ENCODE assay signal across 8 cellular contexts in the genomic region with DNA sequence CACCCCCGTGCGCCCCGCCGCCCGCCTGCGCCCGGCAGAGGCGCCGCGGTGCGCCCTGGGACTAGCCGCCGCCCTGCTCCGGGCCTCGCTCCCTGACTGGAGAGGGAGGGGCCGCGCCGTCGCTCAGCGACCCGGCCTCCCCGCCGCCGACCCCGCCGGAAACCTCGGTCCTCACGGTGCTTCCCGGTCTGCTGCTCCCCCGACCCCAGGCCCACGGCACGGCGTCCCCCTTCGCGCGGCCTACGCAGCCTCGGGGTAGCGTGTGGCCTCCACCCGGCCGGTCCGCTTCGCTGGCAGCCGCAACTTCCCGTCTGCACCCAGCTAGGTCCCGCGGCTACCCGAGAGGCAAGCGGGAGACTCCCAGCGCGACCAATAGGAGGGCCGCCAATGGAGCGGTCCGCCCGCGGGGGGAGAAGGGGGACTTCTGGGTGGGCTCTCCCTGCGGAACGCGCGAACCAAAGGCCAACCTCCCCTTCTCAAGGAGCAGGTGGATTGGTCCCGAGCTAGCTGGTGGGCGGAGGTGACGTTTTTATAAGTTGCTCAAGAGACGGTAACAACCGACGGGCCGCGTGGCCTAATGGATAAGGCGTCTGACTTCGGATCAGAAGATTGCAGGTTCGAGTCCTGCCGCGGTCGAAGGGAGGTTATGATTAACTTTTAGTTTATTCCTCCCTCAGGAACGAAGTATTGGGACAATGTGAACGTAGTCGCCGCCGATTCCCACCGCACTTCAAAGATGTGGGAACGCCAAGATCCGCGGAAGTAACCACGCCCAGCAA. TPM values are rescaled to one million over a fixed set of nuclear protein-coding genes. Genes with fewer than 3 reads are reported as not detected.
DNase-seq lines count a peak whose midpoint lies in the region; ATAC-seq and TF ChIP-seq lines count a peak whose summit lies in the region.

A gene (minus strand): TSS at position 315 of the 779 bp plus-strand sequence. CDS start 1,070 bp downstream, outside the sequence.

- DNase-seq in AG09309 (ENCODE audit: low read depth) (peak; percentile 98), NCI-H446 (lab: John Stamatoyannopoulos, UW) (peak; percentile 94 to 98), inferior parietal cortex (ENCODE audit: extremely low spot score) (peak; percentile 99), spleen (peak; percentile 100)
- peak; percentile 99 for DNase-seq in activated CD4-positive, CD25-positive, alpha-beta regulatory T cell treated with anti-CD3 and anti-CD28 coated beads, Interleukin-2, amount 50 U/mL, for 16 hours (ENCODE audit: low read depth, low spot score)
- DNase-seq in central memory CD8-positive, alpha-beta T cell (ENCODE audit: low spot score in 2 of 2), result peak; percentile 99 to 100

- TF ChIP-seq POLR2A in spleen (IDR thresholded peaks at IDR 0.05), result peak; percentile 22 to 93 (median 92)

- H3K9me3 Mint-ChIP-seq in central memory CD8-positive, alpha-beta T cell, result no peaks in the 10 kb centered on the region

- H3K36me3 Mint-ChIP-seq in central memory CD8-positive, alpha-beta T cell (ENCODE audit: insufficient read depth), result peaks cover 46% of the 10 kb centered on the region

- H3K4me1 Mint-ChIP-seq in central memory CD8-positive, alpha-beta T cell, result peaks cover 46% of the 10 kb centered on the region

- H3K4me1 ChIP-seq in spleen, result peaks cover 40 to 58% (median 52%) of the 10 kb centered on the region in 6 donors

- peak within 1 kb of the TSS; percentile 63 for H3K4me3 ChIP-seq in AG09309 (ENCODE audit: control insufficient read depth, low read depth, low read length)
- H3K4me3 ChIP-seq in spleen, result peak within 1 kb of the TSS; percentile 78 to 95 (median 84)

- ATAC-seq in GM19025 (IDR thresholded peaks at IDR 0.05; ENCODE audit: low read depth, unreplicated experiment) (peak; percentile 88), HG03342 (IDR thresholded peaks at IDR 0.05; ENCODE audit: unreplicated experiment) (peak; percentile 90)
- peak; percentile 92 for ATAC-seq in central memory CD8-positive, alpha-beta T cell (replicated peaks; ENCODE audit: extremely low read depth, poor library complexity, severe bottlenecking)

- H3K27ac Mint-ChIP-seq in central memory CD8-positive, alpha-beta T cell (ENCODE audit: low read depth), result peak within 1 kb of the TSS; percentile 100

- 0% methylated on average over 20 to 84 of the region's 84 CpGs for WGBS in spleen, 5 donors

- peak within 1 kb of the TSS; percentile 80 to 98 (median 96) for H3K27ac ChIP-seq in spleen

- H3K27me3 ChIP-seq in spleen (replicated peaks in 1 of 7), result no peaks in the 10 kb centered on the region

- peaks cover 10% of the 10 kb centered on the region for H3K27me3 Mint-ChIP-seq in central memory CD8-positive, alpha-beta T cell

- no peak for TF ChIP-seq CTCF in AG09309 (IDR thresholded peaks at IDR 0.05; ENCODE audit: control insufficient read depth, insufficient read depth, low read depth, low read length, missing control alignments)
- TF ChIP-seq CTCF in spleen (IDR thresholded peaks at IDR 0.05 in 8 of 11, conservative IDR thresholded peaks at IDR 0.05 in 3 of 11), result peak in 3 of 11 experiments; percentile 6 to 45 (median 25)

- intact Hi-C loops in spleen (cut with DNase I; ENCODE audit: low total_unique reads), result no loop called here

- H3K4me3 Mint-ChIP-seq in central memory CD8-positive, alpha-beta T cell, result peak within 1 kb of the TSS; percentile 95

- no peaks in the 10 kb centered on the region for H3K9me3 ChIP-seq in spleen

- peaks cover 0 to 39% (median 33%) of the 10 kb centered on the region in 6 donors for H3K36me3 ChIP-seq in spleen

RNA-seq across cellular contexts. Expression of the gene that starts here (rescaled TPM):
- total RNA-seq in spleen, result 100 to 1,000 TPM in 1 of 7 donors, 10 to 100 TPM in 6; 63.3 to 105 (median 74.0) TPM
- 10 to 100 TPM; 38.3 to 57.7 (median 54.9) TPM for polyA plus RNA-seq in spleen

Comparison
In these comparisons a context has a peak if more than half of its experiments do, and no peak if none do; other contexts are left out.
1. Peak in every context shown above with its lines: DNase-seq, ATAC-seq, H3K4me3 ChIP-seq and H3K27ac ChIP-seq.